8 cellular contexts compared by ENCODE assay signal in the genomic region with DNA sequence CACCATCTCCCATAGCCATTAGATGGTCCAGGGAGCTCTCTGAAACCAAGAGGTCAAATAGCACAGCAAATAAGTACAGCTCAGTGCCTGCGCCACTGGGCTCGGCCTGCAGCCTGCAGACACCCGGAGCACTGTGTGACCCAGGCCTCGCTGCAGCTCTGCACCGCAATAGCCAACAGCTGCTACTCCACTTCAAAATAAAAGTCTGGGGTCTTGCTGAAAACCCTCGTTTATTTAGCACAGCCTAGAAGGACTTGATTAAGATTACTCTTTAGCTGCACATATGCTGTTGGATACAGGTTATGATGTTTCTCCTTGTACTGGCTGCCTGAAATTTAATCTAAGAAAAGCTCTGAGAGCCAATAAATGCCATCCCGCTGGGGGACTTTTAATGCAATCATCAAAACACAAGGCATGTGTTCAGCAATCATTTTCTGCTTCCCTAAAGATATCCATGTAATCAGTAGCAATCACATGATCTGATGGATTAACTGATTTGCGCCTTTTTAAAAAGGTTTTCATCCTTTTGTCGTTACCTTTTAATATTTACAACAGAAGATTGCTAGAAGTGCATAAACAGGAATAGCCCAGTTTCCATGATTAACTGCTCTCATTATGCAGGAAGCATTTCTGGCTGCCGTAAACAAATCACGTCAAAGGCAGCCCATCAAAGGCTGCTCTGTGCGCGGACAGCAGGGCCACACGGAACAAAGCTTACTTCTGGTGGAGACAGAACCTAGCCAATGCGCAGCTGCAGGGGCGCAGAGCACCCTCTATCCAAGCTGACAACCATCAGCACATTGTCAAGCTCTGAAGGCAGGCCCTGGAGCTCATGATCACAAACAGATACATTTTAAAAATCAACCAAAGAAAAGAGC. TPM values are rescaled to one million over a fixed set of nuclear protein-coding genes. Genes with fewer than 3 reads are reported as not detected.
DNase-seq lines count a peak whose midpoint lies in the region; ATAC-seq, FAIRE-seq and TF ChIP-seq lines count a peak whose summit lies in the region.

No MANE protein-coding gene starts in this region.

- DNase-seq in A172 (ENCODE audit: low spot score) = peak; percentile 50
- DNase-seq in GM13976 (ENCODE audit: low spot score) = peak; percentile 58
- DNase-seq in NCI-H1105 treated with DMSO at 0.1 percent for 48 hours (lab: John Stamatoyannopoulos, UW) = peak; percentile 80
- peak; percentile 49 for DNase-seq in endothelial cell (ENCODE audit: low spot score)
- DNase-seq in lung (ENCODE audit: low spot score) = peak; percentile 46
- DNase-seq in substantia nigra (lab: John Stamatoyannopoulos, UW) = peak; percentile 25 to 94 (median 85)

- peak; percentile 92 for ATAC-seq in HG02759 (IDR thresholded peaks at IDR 0.05; ENCODE audit: unreplicated experiment)
- peak; percentile 96 for ATAC-seq in lung (ENCODE audit: insufficient read depth, low FRiP score)

- peak overlapping the region; percentile 68 for H3K27ac Mint-ChIP-seq in endothelial cell (ENCODE audit: unreplicated experiment)

- H3K4me1 Mint-ChIP-seq in endothelial cell (ENCODE audit: unreplicated experiment) = peaks cover 18% of the 10 kb centered on the region

- no peaks in the 10 kb centered on the region for H3K9me3 Mint-ChIP-seq in endothelial cell (ENCODE audit: unreplicated experiment)

- H3K4me3 Mint-ChIP-seq in endothelial cell (ENCODE audit: unreplicated experiment) = peak overlapping the region; percentile 68

- H3K4me1 ChIP-seq in lung (ENCODE audit: control insufficient read depth in 2 of 2, insufficient read depth in 2 of 2, low read length in 2 of 2) = peaks cover 1 to 12% of the 10 kb centered on the region in 2 donors

- no peaks in the 10 kb centered on the region for H3K27me3 ChIP-seq in lung (ENCODE audit: control insufficient read depth, insufficient read depth)

- H3K27ac ChIP-seq in lung (ENCODE audit: low read depth in 1 of 2, low read length in 1 of 2) = peak overlapping the region; percentile 74 to 80
- peak overlapping the region; percentile 96 for H3K27ac ChIP-seq in substantia nigra (ENCODE audit: low read depth, low read length, poor library complexity, severe bottlenecking)

- H3K36me3 Mint-ChIP-seq in endothelial cell (ENCODE audit: low read depth, unreplicated experiment) = no peaks in the 10 kb centered on the region

- in situ Hi-C loops in GM13976 (cut with MboI; ENCODE audit: low sequenced_read_pairs, unreplicated experiment) = no loop called here

- 5 to 11% methylated on average over 16 of the region's 16 CpGs for WGBS in lung, 2 donors

- H3K4me3 ChIP-seq in lung = no peak overlapping the region

- H3K27me3 Mint-ChIP-seq in endothelial cell (ENCODE audit: unreplicated experiment) = no peaks in the 10 kb centered on the region

- no peaks in the 10 kb centered on the region for H3K9me3 ChIP-seq in lung (ENCODE audit: control insufficient read depth in 2 of 2, insufficient read depth in 1 of 2, low read length in 1 of 2)

- TF ChIP-seq CTCF in GM13976 (IDR thresholded peaks at IDR 0.05; ENCODE audit: borderline replicate concordance, control extremely low read depth, extremely low read depth, insufficient read depth, missing control alignments) (no peak), endothelial cell (IDR thresholded peaks at IDR 0.05; ENCODE audit: unreplicated experiment) (no peak), lung (IDR thresholded peaks at IDR 0.05; ENCODE audit: control extremely low read depth, extremely low read depth) (no peak)

- no peaks in the 10 kb centered on the region for H3K36me3 ChIP-seq in lung (ENCODE audit: control insufficient read depth in 2 of 2, insufficient read depth in 2 of 2, low read length in 2 of 2)

- FAIRE-seq in TTC549 (lab: Jason Lieb, UNC) = peak; percentile 88

RNA-seq across cellular contexts. Expression of a gene that starts 58.8 kb away (rescaled TPM):
- total RNA-seq in A172 (2014; rRNA removed; shearing (Covaris generic)) = 40.6 and 88.5 TPM in 2 replicates
- 42.0 TPM for total RNA-seq in endothelial cell (ENCODE audit: unreplicated experiment)
- 100 to 1,000 TPM in 1 of 2 donors, 10 to 100 TPM in 1; 60.1 to 165 TPM for total RNA-seq in lung
- polyA plus RNA-seq in lung = 10 to 100 TPM; 10.4 to 11.1 TPM
